ENCODE assay signal across 19 cellular contexts in the genomic region with DNA sequence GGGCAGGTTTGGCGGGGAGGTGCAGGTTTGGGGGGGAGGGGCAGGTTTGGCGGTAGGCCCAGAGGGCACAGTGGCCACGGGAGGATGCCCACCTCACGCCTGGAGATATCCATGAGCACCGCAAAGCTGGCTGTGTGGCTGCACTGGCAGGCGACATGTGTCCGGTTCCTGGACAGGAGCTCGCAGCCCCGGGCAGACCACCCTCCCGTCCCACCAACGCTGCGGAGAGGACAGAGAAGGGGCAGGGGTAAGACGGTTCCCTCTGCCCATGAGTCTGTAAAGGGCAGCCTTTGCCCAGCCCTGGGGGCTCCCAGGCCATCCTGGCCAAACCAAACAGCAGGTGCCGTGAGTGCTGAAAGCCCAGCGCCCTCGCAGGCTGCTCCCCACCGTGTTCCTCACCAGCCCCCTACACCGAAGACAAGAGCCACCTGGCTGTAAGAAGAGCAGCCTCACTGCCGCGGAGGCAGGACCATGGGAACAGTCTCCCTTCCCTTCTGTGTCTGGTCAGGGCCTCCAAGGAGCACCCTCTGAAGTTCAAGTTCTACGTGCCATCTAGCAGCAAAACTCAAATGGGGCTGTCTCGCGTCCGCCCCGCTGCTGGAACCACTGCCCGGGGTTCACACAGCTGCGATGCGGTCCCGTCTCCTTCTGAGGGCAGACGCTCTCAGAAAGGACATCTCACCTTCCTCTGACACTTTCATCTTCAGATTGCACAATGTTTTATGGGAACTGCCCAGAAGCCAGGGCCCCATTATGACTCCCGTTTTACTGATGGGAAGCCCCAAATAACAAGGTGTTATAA. TPM values are rescaled to one million over a fixed set of nuclear protein-coding genes. Genes with fewer than 3 reads are reported as not detected.
DNase-seq lines count a peak whose midpoint lies in the region; TF ChIP-seq lines count a peak whose summit lies in the region.
"Had no signal": no experiment of that assay in that cellular context is flagged by ENCODE, and none has a peak within 500 bp of the region (broad histone marks: within the 10 kb centered on the region; RNA-seq: fewer than 3 reads in every experiment).

No MANE protein-coding gene starts in this region.

- H3K4me2 ChIP-seq in trophoblast cell (ENCODE audit: low read length), result no peak overlapping the region

- no peaks in the 10 kb centered on the region for H3K36me3 ChIP-seq in H7 (replicated peaks; ENCODE audit: control insufficient read depth, insufficient read depth, low read length)
- H3K36me3 ChIP-seq in trophoblast cell (ENCODE audit: control insufficient read depth in 1 of 2, insufficient read depth in 2 of 2, low read length in 2 of 2), result peaks cover 13 to 20% of the 10 kb centered on the region in 2 experiments
- H3K36me3 ChIP-seq: neutrophil, Peyer's patch had no signal

- no peak overlapping the region for H3K4ac ChIP-seq in trophoblast cell (ENCODE audit: low read depth, low read length)

- H4K8ac ChIP-seq in trophoblast cell (ENCODE audit: low read depth, low read length), result peak overlapping the region; percentile 13

- no peak overlapping the region for H3K23ac ChIP-seq in trophoblast cell (ENCODE audit: low read length)

- H4K12ac ChIP-seq in trophoblast cell (ENCODE audit: low read depth, low read length), result no peak overlapping the region

- H3K79me2 ChIP-seq in trophoblast cell (ENCODE audit: control insufficient read depth, insufficient read depth, low read length, poor library complexity), result no peaks in the 10 kb centered on the region

- peak overlapping the region; percentile 20 for H3K18ac ChIP-seq in trophoblast cell (ENCODE audit: low read length)

- H3K9me3 ChIP-seq in trophoblast cell (ENCODE audit: insufficient read depth, low read depth, low read length), result peaks cover 8% of the 10 kb centered on the region
- H3K9me3 ChIP-seq: neutrophil had no signal

- CTCF ChIA-PET in RWPE1 (lab: Yijun Ruan, JAX), result interaction anchor here (1.9 kb wide), 1 partner anchor 11 kb away, joined by 6 read pairs; no protein-coding TSS in a partner anchor

- H2AK5ac ChIP-seq in trophoblast cell (ENCODE audit: low read length), result peak overlapping the region; percentile 70

- peaks cover 16% of the 10 kb centered on the region for H3K79me1 ChIP-seq in trophoblast cell (ENCODE audit: low read length)

- H2BK120ac ChIP-seq in trophoblast cell (ENCODE audit: insufficient read depth, low read length, poor library complexity), result peak overlapping the region; percentile 4

- H3K4me1 ChIP-seq in trophoblast cell (ENCODE audit: control insufficient read depth in 1 of 2, insufficient read depth in 2 of 2, low read length in 2 of 2), result peaks cover 25 to 26% of the 10 kb centered on the region in 2 experiments

- DNase-seq in H7 (peak; percentile 78), RWPE1 (ENCODE audit: low spot score) (no peak), left kidney (ENCODE audit: low read depth, low spot score) (peak; percentile 78), trophoblast cell (no peak), kidney glomerular epithelial cell (lab: John Stamatoyannopoulos, UW) (no peak), GM03348 (ENCODE audit: low spot score) (no peak), C1 segment of cervical spinal cord (lab: John Stamatoyannopoulos, UW) (no peak)
- no peak for DNase-seq in stimulated activated CD4-positive, alpha-beta T cell treated with anti-CD3 and anti-CD28 coated beads, Interleukin-15, amount 100 ng/mL, for 24 hours
- DNase-seq: activated B cell treated with CpG ODN at 0.5 μM for 24 hours; activated naive CD4-positive, alpha-beta T cell treated with Interleukin-2 at 50 U/mL for 16 hours; DND-41; dorsolateral prefrontal cortex; NCI-H187 treated with DMSO at 0.1 percent for 48 hours; NCI-H526; Peyer's patch; stimulated activated naive B cell treated with anti-CD40 and anti-IgM and Interleukin-4, amounts not matched to agents 10 μg/mL and 1 μg/mL and 100 μg/mL, for 72 hours; T-cell had no signal

- POLR2A ChIA-PET in RWPE1 (lab: Yijun Ruan, JAX; ENCODE audit: low non-redundant PET), result no interaction called here

- H2BK12ac ChIP-seq in trophoblast cell (ENCODE audit: low read length), result peak overlapping the region; percentile 74

- H3K27me3 ChIP-seq in H7 (ENCODE audit: control insufficient read depth, insufficient read depth, low read length), result no peaks in the 10 kb centered on the region
- H3K27me3 ChIP-seq in trophoblast cell (ENCODE audit: insufficient read depth, low read length), result no peaks in the 10 kb centered on the region
- H3K27me3 ChIP-seq: Peyer's patch had no signal

- no peak overlapping the region for H2BK5ac ChIP-seq in trophoblast cell (ENCODE audit: low read depth, low read length, poor library complexity)

- peak overlapping the region; percentile 40 for H4K91ac ChIP-seq in trophoblast cell (ENCODE audit: low read depth, low read length)

- no peak overlapping the region for H2AFZ ChIP-seq in trophoblast cell (ENCODE audit: insufficient read depth, low read length, poor library complexity)

- H3K14ac ChIP-seq in trophoblast cell (ENCODE audit: low read length), result peak overlapping the region; percentile 25

- TF ChIP-seq CTCF in RWPE1 (conservative IDR thresholded peaks at IDR 0.05; ENCODE audit: low read depth), result no peak

- H3K9ac ChIP-seq in trophoblast cell (ENCODE audit: low read length), result no peak overlapping the region
- H3K9ac ChIP-seq: BLaER1 treated with 17β-estradiol and CSF1 and Interleukin-3, amounts not matched to agents 10 nM and 100 nM had no signal

- H3K27ac ChIP-seq in RWPE1 (peak overlapping the region; percentile 67), trophoblast cell (ENCODE audit: low read depth, low read length) (peak overlapping the region; percentile 66)
- H3K27ac ChIP-seq: BLaER1 treated with 17β-estradiol and CSF1 and Interleukin-3, amounts not matched to agents 10 nM and 100 nM; dorsolateral prefrontal cortex; neutrophil had no signal

- WGBS in trophoblast cell (ENCODE audit: extremely low coverage, insufficient coverage, insufficient read length), result no CpG with 5 or more reads among the region's 31 CpGs

- H3K4me3 ChIP-seq in H7 (ENCODE audit: insufficient read depth, low read depth, low read length) (no peak overlapping the region), trophoblast cell (ENCODE audit: low read depth, low read length) (no peak overlapping the region)
- H3K4me3 ChIP-seq: BLaER1 treated with 17β-estradiol and CSF1 and Interleukin-3, amounts not matched to agents 10 nM and 100 nM had no signal

RNA-seq across cellular contexts. Expression of a gene that starts 43.2 kb away (rescaled TPM):
- 72.9 and 76.2 TPM in 2 replicates for total RNA-seq in H7 (2014; rRNA removed; shearing (Covaris generic))
- polyA plus RNA-seq in trophoblast cell (2013), result 28.5 TPM in 2 replicates

Comparison
In these comparisons a context has a peak if more than half of its experiments do, and no peak if none do; other contexts are left out.
1. DNase-seq: peak in H7 (single experiment) and left kidney (single experiment); none in RWPE1 (single experiment), trophoblast cell (0 of 2), kidney glomerular epithelial cell (single experiment), stimulated activated CD4-positive, alpha-beta T cell treated with anti-CD3 and anti-CD28 coated beads, Interleukin-15, amount 100 ng/mL, for 24 hours (single experiment), GM03348 (single experiment) and C1 segment of cervical spinal cord (0 of 14).